21 cellular contexts compared by ENCODE assay signal in the genomic region with DNA sequence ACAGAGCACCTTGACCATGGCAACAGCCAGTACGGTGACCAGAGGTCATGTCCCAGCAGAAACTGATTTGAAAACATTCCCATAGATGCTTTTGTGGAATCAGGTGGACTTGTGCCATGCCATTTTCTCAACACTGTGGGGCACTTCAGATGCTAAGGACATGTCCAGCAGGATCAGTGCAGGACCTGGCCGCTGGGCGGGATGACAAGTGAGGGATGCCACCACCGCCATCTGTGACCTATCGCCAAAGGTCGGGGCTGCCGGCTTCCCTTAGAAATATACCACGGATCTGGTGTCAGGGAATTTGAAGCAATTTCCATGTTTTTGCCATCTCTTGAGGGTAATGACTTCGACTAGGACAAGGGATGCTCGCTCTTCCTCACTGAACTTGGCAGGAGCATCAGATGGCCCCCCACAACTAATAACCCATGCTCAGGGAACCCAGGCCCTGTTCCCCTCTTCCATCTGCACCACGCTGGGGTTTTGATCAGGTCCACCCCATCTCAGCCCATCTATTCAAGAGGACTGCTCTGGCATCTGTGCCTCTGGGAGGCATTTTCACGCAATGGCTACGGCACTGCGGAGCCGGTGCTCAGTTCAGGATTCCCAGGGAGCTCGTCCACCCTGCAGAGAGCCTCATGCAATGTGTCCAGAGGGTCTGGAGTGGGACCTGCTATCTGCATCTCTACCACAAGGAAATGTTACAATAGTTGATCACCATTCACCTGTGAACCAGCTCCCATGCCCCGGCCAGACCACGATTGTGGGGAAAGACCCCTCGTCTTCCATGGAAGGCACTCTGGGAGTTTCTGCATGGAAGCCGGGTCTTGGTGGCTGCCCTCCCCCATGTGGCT.
DNase-seq lines count a peak whose midpoint lies in the region; ATAC-seq, FAIRE-seq and TF ChIP-seq lines count a peak whose summit lies in the region.
"Had no signal": no experiment of that assay in that cellular context is flagged by ENCODE, and none has a peak within 500 bp of the region (broad histone marks: within the 10 kb centered on the region; RNA-seq: fewer than 3 reads in every experiment).

No MANE protein-coding gene starts in this region.

- H3K27ac Mint-ChIP-seq in chondrocyte (ENCODE audit: unreplicated experiment): no peak overlapping the region
- H3K27ac Mint-ChIP-seq: B cell; CD4-positive, alpha-beta T cell had no signal

- 85% methylated on average over 20 of the region's 20 CpGs for WGBS in suprapubic skin

- no peaks in the 10 kb centered on the region for H4K20me1 ChIP-seq in osteoblast (ENCODE audit: insufficient read depth, low read length)

- no peak for TF ChIP-seq POLR2A in suprapubic skin (IDR thresholded peaks at IDR 0.05)

- no peaks in the 10 kb centered on the region for H3K36me3 Mint-ChIP-seq in chondrocyte (ENCODE audit: low read depth)

- peaks cover 47% of the 10 kb centered on the region for H3K27me3 ChIP-seq in NT2/D1 (ENCODE audit: insufficient read depth, insufficient read length)
- no peaks in the 10 kb centered on the region for H3K27me3 ChIP-seq in osteoblast (ENCODE audit: insufficient read depth, low read length)
- H3K27me3 ChIP-seq in suprapubic skin: peaks cover 37% of the 10 kb centered on the region

- H3K4me2 ChIP-seq in osteoblast (ENCODE audit: insufficient read depth, low read length): no peak overlapping the region

- H3K9me3 Mint-ChIP-seq in chondrocyte (ENCODE audit: low read depth): no peaks in the 10 kb centered on the region
- H3K9me3 Mint-ChIP-seq: CD4-positive, alpha-beta T cell had no signal

- no peak for ATAC-seq in GM19035 (IDR thresholded peaks at IDR 0.05; ENCODE audit: unreplicated experiment)
- ATAC-seq: HCT116 had no signal

- TF ChIP-seq CTCF in chondrocyte (IDR thresholded peaks at IDR 0.05): no peak
- TF ChIP-seq CTCF in osteoblast (IDR thresholded peaks at IDR 0.05; ENCODE audit: extremely low read depth, low read depth, low read length): no peak
- TF ChIP-seq CTCF in suprapubic skin (IDR thresholded peaks at IDR 0.05): no peak
- no peak for TF ChIP-seq CTCF in D721Med (IDR thresholded peaks at IDR 0.05; ENCODE audit: insufficient read depth, missing control alignments)

- H3K36me3 ChIP-seq in NT2/D1 (ENCODE audit: insufficient read depth, insufficient read length, low read length) (no peaks in the 10 kb centered on the region), osteoblast (ENCODE audit: insufficient read depth, low read length) (no peaks in the 10 kb centered on the region), suprapubic skin (no peaks in the 10 kb centered on the region)

- H3K4me1 Mint-ChIP-seq in chondrocyte (ENCODE audit: low read depth): peaks cover under 1% of the 10 kb centered on the region
- H3K4me1 Mint-ChIP-seq: B cell had no signal

- H3K9ac ChIP-seq in NT2/D1 (ENCODE audit: insufficient read length, low read depth): peak overlapping the region; percentile 9
- H3K9ac ChIP-seq: GM23248 had no signal

- no peak overlapping the region for H3K27ac ChIP-seq in osteoblast (ENCODE audit: low read depth, low read length)
- H3K27ac ChIP-seq in suprapubic skin: no peak overlapping the region
- H3K27ac ChIP-seq: GM23248, HL-60 had no signal

- peaks cover 25% of the 10 kb centered on the region for H3K27me3 Mint-ChIP-seq in chondrocyte (ENCODE audit: low read depth)
- H3K27me3 Mint-ChIP-seq: B cell; CD4-positive, alpha-beta T cell had no signal

- H3K79me2 ChIP-seq in osteoblast (ENCODE audit: insufficient read depth, low read length): no peaks in the 10 kb centered on the region

- H3K9me3 ChIP-seq in NT2/D1 (ENCODE audit: insufficient read depth, low read length) (no peaks in the 10 kb centered on the region), osteoblast (ENCODE audit: low read depth, low read length) (no peaks in the 10 kb centered on the region), suprapubic skin (no peaks in the 10 kb centered on the region)

- H3K4me3 ChIP-seq in NT2/D1 (ENCODE audit: insufficient read length, low read depth) (no peak overlapping the region), osteoblast (ENCODE audit: insufficient read depth, low read length) (no peak overlapping the region), suprapubic skin (no peak overlapping the region)
- H3K4me3 ChIP-seq: GM23248 had no signal

- no peak for FAIRE-seq in D721Med (lab: Jason Lieb, UNC)
- FAIRE-seq: A204.1, G401.6, GM12891, H54 had no signal

- DNase-seq in NT2/D1 (ENCODE audit: low read depth, low spot score): no peak
- DNase-seq in chondrocyte (ENCODE audit: low spot score): peak; percentile 66
- peak; percentile 64 for DNase-seq in osteoblast (ENCODE audit: insufficient read length, low spot score, missing footprints)
- DNase-seq in suprapubic skin (ENCODE audit: low spot score in 2 of 2): peak; percentile 44 to 54
- DNase-seq in D721Med (ENCODE audit: insufficient read length, low spot score): no peak
- DNase-seq in activated CD4-positive, CD25-positive, alpha-beta regulatory T cell (lab: John Stamatoyannopoulos, UW): no peak
- DNase-seq: C1 segment of cervical spinal cord; Calu3; CD4-positive, alpha-beta T cell; DMS153; DMS79 treated with DMSO at 0.1 percent for 48 hours; EL; GM23248 had no signal

- H3K4me3 Mint-ChIP-seq in chondrocyte (ENCODE audit: unreplicated experiment): no peak overlapping the region
- H3K4me3 Mint-ChIP-seq: B cell; CD4-positive, alpha-beta T cell had no signal

- no peak overlapping the region for H2AFZ ChIP-seq in osteoblast (ENCODE audit: low read length)
- H2AFZ ChIP-seq: GM23248 had no signal

- TF ChIP-seq EP300 in suprapubic skin (IDR thresholded peaks at IDR 0.05): no peak

- H3K4me1 ChIP-seq in NT2/D1 (ENCODE audit: insufficient read depth, insufficient read length) (peaks cover 8% of the 10 kb centered on the region), osteoblast (ENCODE audit: insufficient read depth, low read length) (no peaks in the 10 kb centered on the region), suprapubic skin (no peaks in the 10 kb centered on the region)

Comparison
In these comparisons a context has a peak if more than half of its experiments do, and no peak if none do; other contexts are left out.
1. DNase-seq: peak in chondrocyte (single experiment), osteoblast (single experiment) and suprapubic skin (2 of 2); none in NT2/D1 (single experiment), D721Med (single experiment) and activated CD4-positive, CD25-positive, alpha-beta regulatory T cell (0 of 4).